ENCODE assay signal across 15 cellular contexts in genomic region chr11:121459413-121460041, GRCh38. TPM values are rescaled to one million over a fixed set of nuclear protein-coding genes. Genes with fewer than 3 reads are reported as not detected.
DNase-seq lines count a peak whose midpoint lies in the region; ATAC-seq, FAIRE-seq and TF ChIP-seq lines count a peak whose summit lies in the region.
"Had no signal": no experiment of that assay in that cellular context is flagged by ENCODE, and none has a peak within 500 bp of the region (broad histone marks: within the 10 kb centered on the region; RNA-seq: fewer than 3 reads in every experiment).

No MANE protein-coding gene starts in this region.

- intact Hi-C loops in CD14-positive monocyte (cut with micrococcal nuclease) = no loop called here
- intact Hi-C loops in left colon (cut with DNase I, micrococcal nuclease) = no loop called here

- FAIRE-seq in GM12891 (lab: Jason Lieb, UNC) = peak; percentile 85
- FAIRE-seq: bronchial epithelial cell had no signal

- TF ChIP-seq POLR2A in GM12891 (IDR thresholded peaks at IDR 0.05; ENCODE audit: low read depth, low read length) = no peak

- no peaks in the 10 kb centered on the region for H3K27me3 Mint-ChIP-seq in CD14-positive monocyte (ENCODE audit: low read depth in 3 of 3)
- no peaks in the 10 kb centered on the region for H3K27me3 Mint-ChIP-seq in T-helper 1 cell treated with Interleukin-12 subunit alpha and Interleukin-12 subunit beta and Interleukin-4 antibody, amounts not matched to agents 30 μg/mL and 1 μg/mL, for 36 hours (ENCODE audit: low read depth)

- no peak for TF ChIP-seq CTCF in CD14-positive monocyte (IDR thresholded peaks at IDR 0.05)

- H3K27ac Mint-ChIP-seq in CD14-positive monocyte = peak overlapping the region in 4 of 7 donors; percentile 11 to 74 (median 18)
- H3K27ac Mint-ChIP-seq in T-helper 1 cell treated with Interleukin-12 subunit alpha and Interleukin-12 subunit beta and Interleukin-4 antibody, amounts not matched to agents 30 μg/mL and 1 μg/mL, for 36 hours = peak overlapping the region; percentile 45

- peaks cover 33 to 39% of the 10 kb centered on the region in 2 donors for H3K36me3 Mint-ChIP-seq in CD14-positive monocyte
- H3K36me3 Mint-ChIP-seq in T-helper 1 cell treated with Interleukin-12 subunit alpha and Interleukin-12 subunit beta and Interleukin-4 antibody, amounts not matched to agents 30 μg/mL and 1 μg/mL, for 36 hours (ENCODE audit: low read depth) = peaks cover 42% of the 10 kb centered on the region

- H3K9me3 Mint-ChIP-seq in CD14-positive monocyte = peaks cover 0 to 2% (median 0%) of the 10 kb centered on the region in 7 donors
- no peaks in the 10 kb centered on the region for H3K9me3 Mint-ChIP-seq in T-helper 1 cell treated with Interleukin-12 subunit alpha and Interleukin-12 subunit beta and Interleukin-4 antibody, amounts not matched to agents 30 μg/mL and 1 μg/mL, for 36 hours

- ATAC-seq in left colon (peak; percentile 63), GM19455 (IDR thresholded peaks at IDR 0.05; ENCODE audit: unreplicated experiment) (no peak), HG03432 (IDR thresholded peaks at IDR 0.05; ENCODE audit: unreplicated experiment) (no peak), GM18498 (IDR thresholded peaks at IDR 0.05; ENCODE audit: unreplicated experiment) (no peak)
- ATAC-seq: upper lobe of right lung had no signal

- H3K4me3 Mint-ChIP-seq in CD14-positive monocyte = no peak overlapping the region
- H3K4me3 Mint-ChIP-seq in T-helper 1 cell treated with Interleukin-12 subunit alpha and Interleukin-12 subunit beta and Interleukin-4 antibody, amounts not matched to agents 30 μg/mL and 1 μg/mL, for 36 hours = peak overlapping the region; percentile 23

- DNase-seq in CD14-positive monocyte (ENCODE audit: low spot score) = no peak
- no peak for DNase-seq in GM12891 (ENCODE audit: insufficient read length, low spot score)
- no peak for DNase-seq in left colon
- no peak for DNase-seq in CD1c-positive myeloid dendritic cell (ENCODE audit: extremely low spot score)
- DNase-seq: activated CD4-positive, CD25-positive, alpha-beta regulatory T cell treated with anti-CD3 and anti-CD28 coated beads, Interleukin-2, amount 50 U/mL, for 72 hours; Caco-2; nucleus accumbens; OCI-M1; stimulated activated CD4-positive, alpha-beta T cell treated with anti-CD3 and anti-CD28 coated beads, Interleukin-2, amount 100 ng/mL, for 48 hours; upper lobe of right lung had no signal

- H3K4me1 Mint-ChIP-seq in CD14-positive monocyte = peaks cover 96% of the 10 kb centered on the region
- H3K4me1 Mint-ChIP-seq in T-helper 1 cell treated with Interleukin-12 subunit alpha and Interleukin-12 subunit beta and Interleukin-4 antibody, amounts not matched to agents 30 μg/mL and 1 μg/mL, for 36 hours (ENCODE audit: low read depth) = peaks cover 79% of the 10 kb centered on the region

TF ChIP-seq in GM12891, 5 proteins besides CTCF, POLR2A, EP300 and RAD21:
- no peak for TF ChIP-seq POU2F2 (IDR thresholded peaks at IDR 0.05; ENCODE audit: low read depth, low read length)
- TF ChIP-seq TAF1 (IDR thresholded peaks at IDR 0.05; ENCODE audit: low read depth, low read length) = no peak

RNA-seq across cellular contexts. Expression of gene SORL1, which starts 7.4 kb away (rescaled TPM):
- polyA plus RNA-seq in CD14-positive monocyte = 10 to 100 TPM; 52.5 to 59.4 TPM
- 49.9 TPM for polyA plus RNA-seq in GM12891 (2012; ENCODE audit: low read depth, missing spikeins)
- 100 to 1,000 TPM; 130 to 132 TPM for total RNA-seq in left colon
